Comparison of ENCODE assay signal across 1 cellular context in genomic region chr11:123654566-123655081, GRCh38.
TF ChIP-seq lines count a peak whose summit lies in the region.

TSS of gene SCN3B (minus strand) at chr11:123654624. CDS start at chr11:123653801, 823 bp downstream.

TF ChIP-seq in WTC11, 78 proteins besides CTCF, POLR2A, EP300 and RAD21 (continued from another document and continues in another):
- TF ChIP-seq IRF1 (CRISPR knock-in tag; IDR thresholded peaks at IDR 0.05) (no peak), ZNF425 (CRISPR knock-in tag; conservative IDR thresholded peaks at IDR 0.05) (no peak), PRRX2 (CRISPR knock-in tag; IDR thresholded peaks at IDR 0.05) (no peak), GRHL2 (CRISPR knock-in tag; IDR thresholded peaks at IDR 0.05; ENCODE audit: insufficient replicate concordance, severe bottlenecking) (no peak), ZNF317 (CRISPR knock-in tag; IDR thresholded peaks at IDR 0.05; ENCODE audit: borderline replicate concordance, low read depth) (no peak), CDX4 (CRISPR knock-in tag; IDR thresholded peaks at IDR 0.05; ENCODE audit: borderline replicate concordance) (no peak), NFATC4 (CRISPR knock-in tag; IDR thresholded peaks at IDR 0.05) (no peak), NR2C2 (CRISPR knock-in tag; IDR thresholded peaks at IDR 0.05) (no peak), HMGXB4 (CRISPR knock-in tag; IDR thresholded peaks at IDR 0.05) (peak; percentile 51; the same call in 1 of the 2 replicates), ZNF138 (CRISPR knock-in tag; conservative IDR thresholded peaks at IDR 0.05) (no peak), ATF3 (CRISPR knock-in tag; conservative IDR thresholded peaks at IDR 0.05) (no peak), RORB (CRISPR knock-in tag; IDR thresholded peaks at IDR 0.05) (no peak), FOXJ3 (CRISPR knock-in tag; IDR thresholded peaks at IDR 0.05; ENCODE audit: borderline replicate concordance) (no peak), FOXK1 (CRISPR knock-in tag; IDR thresholded peaks at IDR 0.05) (peak; percentile 45; the same call in 1 of the 2 replicates), ZBTB43 (CRISPR knock-in tag; IDR thresholded peaks at IDR 0.05) (0 out of 2 replicates have a peak, but pooled peaks have one; percentile 36), SP1 (CRISPR knock-in tag; conservative IDR thresholded peaks at IDR 0.05) (peak; percentile 82), ATF6 (CRISPR knock-in tag; IDR thresholded peaks at IDR 0.05) (no peak), JAZF1 (CRISPR knock-in tag; IDR thresholded peaks at IDR 0.05) (no peak), GTF2I (CRISPR knock-in tag; conservative IDR thresholded peaks at IDR 0.05) (no peak), JUN (CRISPR knock-in tag; IDR thresholded peaks at IDR 0.05) (0 out of 2 replicates have a peak, but pooled peaks have one; percentile 27), NFE2L1 (CRISPR knock-in tag; IDR thresholded peaks at IDR 0.05) (no peak)
- TF ChIP-seq, protein P1, sequence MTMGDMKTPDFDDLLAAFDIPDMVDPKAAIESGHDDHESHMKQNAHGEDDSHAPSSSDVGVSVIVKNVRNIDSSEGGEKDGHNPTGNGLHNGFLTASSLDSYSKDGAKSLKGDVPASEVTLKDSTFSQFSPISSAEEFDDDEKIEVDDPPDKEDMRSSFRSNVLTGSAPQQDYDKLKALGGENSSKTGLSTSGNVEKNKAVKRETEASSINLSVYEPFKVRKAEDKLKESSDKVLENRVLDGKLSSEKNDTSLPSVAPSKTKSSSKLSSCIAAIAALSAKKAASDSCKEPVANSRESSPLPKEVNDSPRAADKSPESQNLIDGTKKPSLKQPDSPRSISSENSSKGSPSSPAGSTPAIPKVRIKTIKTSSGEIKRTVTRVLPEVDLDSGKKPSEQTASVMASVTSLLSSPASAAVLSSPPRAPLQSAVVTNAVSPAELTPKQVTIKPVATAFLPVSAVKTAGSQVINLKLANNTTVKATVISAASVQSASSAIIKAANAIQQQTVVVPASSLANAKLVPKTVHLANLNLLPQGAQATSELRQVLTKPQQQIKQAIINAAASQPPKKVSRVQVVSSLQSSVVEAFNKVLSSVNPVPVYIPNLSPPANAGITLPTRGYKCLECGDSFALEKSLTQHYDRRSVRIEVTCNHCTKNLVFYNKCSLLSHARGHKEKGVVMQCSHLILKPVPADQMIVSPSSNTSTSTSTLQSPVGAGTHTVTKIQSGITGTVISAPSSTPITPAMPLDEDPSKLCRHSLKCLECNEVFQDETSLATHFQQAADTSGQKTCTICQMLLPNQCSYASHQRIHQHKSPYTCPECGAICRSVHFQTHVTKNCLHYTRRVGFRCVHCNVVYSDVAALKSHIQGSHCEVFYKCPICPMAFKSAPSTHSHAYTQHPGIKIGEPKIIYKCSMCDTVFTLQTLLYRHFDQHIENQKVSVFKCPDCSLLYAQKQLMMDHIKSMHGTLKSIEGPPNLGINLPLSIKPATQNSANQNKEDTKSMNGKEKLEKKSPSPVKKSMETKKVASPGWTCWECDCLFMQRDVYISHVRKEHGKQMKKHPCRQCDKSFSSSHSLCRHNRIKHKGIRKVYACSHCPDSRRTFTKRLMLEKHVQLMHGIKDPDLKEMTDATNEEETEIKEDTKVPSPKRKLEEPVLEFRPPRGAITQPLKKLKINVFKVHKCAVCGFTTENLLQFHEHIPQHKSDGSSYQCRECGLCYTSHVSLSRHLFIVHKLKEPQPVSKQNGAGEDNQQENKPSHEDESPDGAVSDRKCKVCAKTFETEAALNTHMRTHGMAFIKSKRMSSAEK (CRISPR knock-in tag; IDR thresholded peaks at IDR 0.05; ENCODE audit: borderline replicate concordance): no peak
- TF ChIP-seq, protein P2, sequence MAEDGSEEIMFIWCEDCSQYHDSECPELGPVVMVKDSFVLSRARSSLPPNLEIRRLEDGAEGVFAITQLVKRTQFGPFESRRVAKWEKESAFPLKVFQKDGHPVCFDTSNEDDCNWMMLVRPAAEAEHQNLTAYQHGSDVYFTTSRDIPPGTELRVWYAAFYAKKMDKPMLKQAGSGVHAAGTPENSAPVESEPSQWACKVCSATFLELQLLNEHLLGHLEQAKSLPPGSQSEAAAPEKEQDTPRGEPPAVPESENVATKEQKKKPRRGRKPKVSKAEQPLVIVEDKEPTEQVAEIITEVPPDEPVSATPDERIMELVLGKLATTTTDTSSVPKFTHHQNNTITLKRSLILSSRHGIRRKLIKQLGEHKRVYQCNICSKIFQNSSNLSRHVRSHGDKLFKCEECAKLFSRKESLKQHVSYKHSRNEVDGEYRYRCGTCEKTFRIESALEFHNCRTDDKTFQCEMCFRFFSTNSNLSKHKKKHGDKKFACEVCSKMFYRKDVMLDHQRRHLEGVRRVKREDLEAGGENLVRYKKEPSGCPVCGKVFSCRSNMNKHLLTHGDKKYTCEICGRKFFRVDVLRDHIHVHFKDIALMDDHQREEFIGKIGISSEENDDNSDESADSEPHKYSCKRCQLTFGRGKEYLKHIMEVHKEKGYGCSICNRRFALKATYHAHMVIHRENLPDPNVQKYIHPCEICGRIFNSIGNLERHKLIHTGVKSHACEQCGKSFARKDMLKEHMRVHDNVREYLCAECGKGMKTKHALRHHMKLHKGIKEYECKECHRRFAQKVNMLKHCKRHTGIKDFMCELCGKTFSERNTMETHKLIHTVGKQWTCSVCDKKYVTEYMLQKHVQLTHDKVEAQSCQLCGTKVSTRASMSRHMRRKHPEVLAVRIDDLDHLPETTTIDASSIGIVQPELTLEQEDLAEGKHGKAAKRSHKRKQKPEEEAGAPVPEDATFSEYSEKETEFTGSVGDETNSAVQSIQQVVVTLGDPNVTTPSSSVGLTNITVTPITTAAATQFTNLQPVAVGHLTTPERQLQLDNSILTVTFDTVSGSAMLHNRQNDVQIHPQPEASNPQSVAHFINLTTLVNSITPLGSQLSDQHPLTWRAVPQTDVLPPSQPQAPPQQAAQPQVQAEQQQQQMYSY (CRISPR knock-in tag; IDR thresholded peaks at IDR 0.05): no peak
- TF ChIP-seq, protein P3, sequence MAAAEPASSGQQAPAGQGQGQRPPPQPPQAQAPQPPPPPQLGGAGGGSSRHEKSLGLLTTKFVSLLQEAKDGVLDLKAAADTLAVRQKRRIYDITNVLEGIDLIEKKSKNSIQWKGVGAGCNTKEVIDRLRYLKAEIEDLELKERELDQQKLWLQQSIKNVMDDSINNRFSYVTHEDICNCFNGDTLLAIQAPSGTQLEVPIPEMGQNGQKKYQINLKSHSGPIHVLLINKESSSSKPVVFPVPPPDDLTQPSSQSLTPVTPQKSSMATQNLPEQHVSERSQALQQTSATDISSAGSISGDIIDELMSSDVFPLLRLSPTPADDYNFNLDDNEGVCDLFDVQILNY (CRISPR knock-in tag; IDR thresholded peaks at IDR 0.05): peak; percentile 71; the same call in 1 of the 2 replicates
- TF ChIP-seq, protein P4, sequence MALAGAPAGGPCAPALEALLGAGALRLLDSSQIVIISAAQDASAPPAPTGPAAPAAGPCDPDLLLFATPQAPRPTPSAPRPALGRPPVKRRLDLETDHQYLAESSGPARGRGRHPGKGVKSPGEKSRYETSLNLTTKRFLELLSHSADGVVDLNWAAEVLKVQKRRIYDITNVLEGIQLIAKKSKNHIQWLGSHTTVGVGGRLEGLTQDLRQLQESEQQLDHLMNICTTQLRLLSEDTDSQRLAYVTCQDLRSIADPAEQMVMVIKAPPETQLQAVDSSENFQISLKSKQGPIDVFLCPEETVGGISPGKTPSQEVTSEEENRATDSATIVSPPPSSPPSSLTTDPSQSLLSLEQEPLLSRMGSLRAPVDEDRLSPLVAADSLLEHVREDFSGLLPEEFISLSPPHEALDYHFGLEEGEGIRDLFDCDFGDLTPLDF (CRISPR knock-in tag; IDR thresholded peaks at IDR 0.05): no peak
- TF ChIP-seq, protein P5, sequence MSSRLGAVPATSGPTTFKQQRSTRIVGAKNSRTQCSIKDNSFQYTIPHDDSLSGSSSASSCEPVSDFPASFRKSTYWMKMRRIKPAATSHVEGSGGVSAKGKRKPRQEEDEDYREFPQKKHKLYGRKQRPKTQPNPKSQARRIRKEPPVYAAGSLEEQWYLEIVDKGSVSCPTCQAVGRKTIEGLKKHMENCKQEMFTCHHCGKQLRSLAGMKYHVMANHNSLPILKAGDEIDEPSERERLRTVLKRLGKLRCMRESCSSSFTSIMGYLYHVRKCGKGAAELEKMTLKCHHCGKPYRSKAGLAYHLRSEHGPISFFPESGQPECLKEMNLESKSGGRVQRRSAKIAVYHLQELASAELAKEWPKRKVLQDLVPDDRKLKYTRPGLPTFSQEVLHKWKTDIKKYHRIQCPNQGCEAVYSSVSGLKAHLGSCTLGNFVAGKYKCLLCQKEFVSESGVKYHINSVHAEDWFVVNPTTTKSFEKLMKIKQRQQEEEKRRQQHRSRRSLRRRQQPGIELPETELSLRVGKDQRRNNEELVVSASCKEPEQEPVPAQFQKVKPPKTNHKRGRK (CRISPR knock-in tag; IDR thresholded peaks at IDR 0.05; ENCODE audit: borderline replicate concordance): no peak
- TF ChIP-seq, protein P6, sequence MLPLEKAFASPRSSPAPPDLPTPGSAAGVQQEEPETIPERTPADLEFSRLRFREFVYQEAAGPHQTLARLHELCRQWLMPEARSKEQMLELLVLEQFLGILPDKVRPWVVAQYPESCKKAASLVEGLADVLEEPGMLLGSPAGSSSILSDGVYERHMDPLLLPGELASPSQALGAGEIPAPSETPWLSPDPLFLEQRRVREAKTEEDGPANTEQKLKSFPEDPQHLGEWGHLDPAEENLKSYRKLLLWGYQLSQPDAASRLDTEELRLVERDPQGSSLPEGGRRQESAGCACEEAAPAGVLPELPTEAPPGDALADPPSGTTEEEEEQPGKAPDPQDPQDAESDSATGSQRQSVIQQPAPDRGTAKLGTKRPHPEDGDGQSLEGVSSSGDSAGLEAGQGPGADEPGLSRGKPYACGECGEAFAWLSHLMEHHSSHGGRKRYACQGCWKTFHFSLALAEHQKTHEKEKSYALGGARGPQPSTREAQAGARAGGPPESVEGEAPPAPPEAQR (CRISPR knock-in tag; IDR thresholded peaks at IDR 0.05): no peak
